ENCODE assay signal across 9 cellular contexts in the genomic region with DNA sequence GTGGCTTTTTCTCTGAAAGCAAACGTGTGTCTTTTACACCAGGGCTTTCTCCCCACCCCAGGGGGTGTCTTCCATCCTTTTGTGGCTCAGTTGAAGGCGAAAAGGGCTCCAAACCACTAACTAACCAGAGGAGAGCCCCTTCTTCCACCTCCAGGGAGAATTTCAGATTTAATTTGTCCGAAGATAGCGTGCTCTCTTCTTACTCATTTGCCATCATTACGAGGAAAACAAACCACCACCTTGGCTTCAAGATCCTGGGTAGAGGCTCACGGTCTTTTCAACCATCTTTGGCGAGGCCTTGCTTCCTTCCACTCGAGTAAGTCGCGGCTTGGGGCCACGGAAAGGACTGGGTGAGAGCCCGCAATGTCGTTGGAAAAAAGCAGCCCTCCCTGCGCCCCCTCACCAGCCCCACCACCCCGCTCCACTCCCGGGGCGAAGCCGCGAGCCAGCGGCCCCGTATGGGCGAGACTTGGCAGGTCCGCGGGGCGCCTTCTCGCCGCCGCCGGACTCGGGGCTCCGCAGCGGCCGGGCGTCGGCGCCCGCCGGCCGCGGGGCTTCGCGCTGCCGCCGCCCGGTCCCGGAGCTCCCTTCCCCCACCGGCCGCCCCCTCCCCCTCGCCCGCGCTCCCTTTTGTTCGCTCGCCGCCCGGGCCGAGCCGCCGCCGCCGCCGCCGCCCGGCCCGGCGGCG. TPM values are rescaled to one million over a fixed set of nuclear protein-coding genes. Genes with fewer than 3 reads are reported as not detected.
A peak's percentile ranks its signal among the peaks of the same experiment; 100 is the strongest.
DNase-seq lines count a peak whose midpoint lies in the region; ATAC-seq and TF ChIP-seq lines count a peak whose summit lies in the region.
"Had no signal": no experiment of that assay in that cellular context is flagged by ENCODE, and none has a peak within 500 bp of the region (broad histone marks: within the 10 kb centered on the region; RNA-seq: fewer than 3 reads in every experiment).

No MANE protein-coding gene starts in this region.

- H3K4me3 ChIP-seq in AG09309 (ENCODE audit: control insufficient read depth, low read depth, low read length) (peak overlapping the region; percentile 46), adipocyte (ENCODE audit: low read length) (peak overlapping the region; percentile 75), right atrium auricular region (peak overlapping the region; percentile 45 to 58)

- H3K9ac ChIP-seq in adipocyte (ENCODE audit: low read length), result peak overlapping the region; percentile 86

- H3K27me3 ChIP-seq in adipocyte (replicated peaks; ENCODE audit: control insufficient read depth, insufficient read depth, low read length) (no peaks in the 10 kb centered on the region), right atrium auricular region (no peaks in the 10 kb centered on the region)

- H3K27ac ChIP-seq in right atrium auricular region, result peak overlapping the region; percentile 96 to 98
- H3K27ac ChIP-seq: HL-60 had no signal

- DNase-seq in AG09309 (ENCODE audit: low read depth) (no peak), GM13977 (ENCODE audit: low spot score) (peak; percentile 72), NCI-H1417 (lab: John Stamatoyannopoulos, UW) (peak; percentile 70 to 98 (median 98)), adipocyte (ENCODE audit: low read depth) (peak; percentile 52), right atrium auricular region (ENCODE audit: low spot score) (no peak), putamen (ENCODE audit: low spot score) (peak; percentile 68), kidney glomerular epithelial cell (lab: John Stamatoyannopoulos, UW) (no peak)

- TF ChIP-seq CTCF in AG09309 (IDR thresholded peaks at IDR 0.05; ENCODE audit: control insufficient read depth, insufficient read depth, low read depth, low read length, missing control alignments) (no peak), GM13977 (IDR thresholded peaks at IDR 0.05; ENCODE audit: extremely low read depth, insufficient read depth, missing control alignments) (no peak), right atrium auricular region (IDR thresholded peaks at IDR 0.05) (no peak)

- H3K36me3 ChIP-seq in adipocyte (ENCODE audit: control insufficient read depth, insufficient read depth, low read length, severe bottlenecking), result peaks cover 2% of the 10 kb centered on the region
- H3K36me3 ChIP-seq in right atrium auricular region, result peaks cover 4% of the 10 kb centered on the region

- in situ Hi-C loops in GM13977 (cut with MboI; ENCODE audit: low pct_unique_long_range_greater_than_20kb, low sequenced_read_pairs, unreplicated experiment), result no loop called here

- no peak for ATAC-seq in HG03442 (IDR thresholded peaks at IDR 0.05; ENCODE audit: unreplicated experiment)

- H3K4me1 ChIP-seq in adipocyte (ENCODE audit: control insufficient read depth, insufficient read depth, low read length), result peaks cover 65% of the 10 kb centered on the region
- peaks cover 0 to 85% of the 10 kb centered on the region in 2 donors for H3K4me1 ChIP-seq in right atrium auricular region

- H3K9me3 ChIP-seq in adipocyte (ENCODE audit: control insufficient read depth, low read length) (no peaks in the 10 kb centered on the region), right atrium auricular region (no peaks in the 10 kb centered on the region)

RNA-seq across cellular contexts. Expression of a gene that starts 1.7 kb away (rescaled TPM):
- 10 to 100 TPM; 53.1 to 59.5 TPM for total RNA-seq in right atrium auricular region

Comparison
In these comparisons a context has a peak if more than half of its experiments do, and no peak if none do; other contexts are left out.
1. DNase-seq: peak in GM13977 (single experiment), NCI-H1417 (3 of 3), adipocyte (single experiment) and putamen (single experiment); none in AG09309 (single experiment), right atrium auricular region (single experiment) and kidney glomerular epithelial cell (single experiment).
2. Peak in every context shown above with its lines, with median percentiles within 50 percentile points of each other: H3K4me3 ChIP-seq.